32 cellular contexts compared by ENCODE assay signal in genomic region chr20:34567885-34568865, GRCh38. TPM values are rescaled to one million over a fixed set of nuclear protein-coding genes. Genes with fewer than 3 reads are reported as not detected.
DNase-seq lines count a peak whose midpoint lies in the region; ATAC-seq and TF ChIP-seq lines count a peak whose summit lies in the region.
"Had no signal": no experiment of that assay in that cellular context is flagged by ENCODE, and none has a peak within 500 bp of the region (broad histone marks: within the 10 kb centered on the region; RNA-seq: fewer than 3 reads in every experiment).

No MANE protein-coding gene starts in this region.

- intact Hi-C loops in cardiac septum (cut with DNase I) (no loop called here), left cardiac atrium (cut with DNase I) (no loop called here), lower lobe of right lung (cut with DNase I) (no loop called here), body of pancreas (cut with DNase I) (no loop called here)

- no peak for TF ChIP-seq POLR2A in body of pancreas (IDR thresholded peaks at IDR 0.05)

- H3K4me1 ChIP-seq in lower lobe of right lung = peaks cover 7% of the 10 kb centered on the region
- no peaks in the 10 kb centered on the region for H3K4me1 ChIP-seq in body of pancreas
- H3K4me1 ChIP-seq: adrenal gland, pancreas, SJCRH30, tibial artery had no signal

- no peak overlapping the region for H3K4me3 ChIP-seq in lower lobe of right lung
- no peak overlapping the region for H3K4me3 ChIP-seq in body of pancreas
- H3K4me3 ChIP-seq: adrenal gland, dorsolateral prefrontal cortex, GM12878, heart right ventricle, K562, lung, pancreas, SJCRH30, smooth muscle cell, tibial artery had no signal

- WGBS in body of pancreas, 2 donors = 89 to 92% methylated on average over 14 to 15 of the region's 15 CpGs

- H3K27me3 Mint-ChIP-seq in T-helper 17 cell = no peaks in the 10 kb centered on the region
- H3K27me3 Mint-ChIP-seq in stimulated activated naive B cell treated with anti-CD40 and anti-IgM and Interleukin-4, amounts not matched to agents 10 μg/mL and 1 μg/mL and 100 μg/mL, for 72 hours = no peaks in the 10 kb centered on the region
- no peaks in the 10 kb centered on the region for H3K27me3 Mint-ChIP-seq in activated T-cell treated with anti-CD3 and anti-CD28 coated beads, Interleukin-2, amount 50 U/mL, for 4 hours (ENCODE audit: low read depth)
- H3K27me3 Mint-ChIP-seq: activated CD4-positive, alpha-beta T cell treated with anti-CD3 and anti-CD28 coated beads for 36 hours; CD4-positive, alpha-beta T cell; natural killer cell treated with Interleukin-12 subunit alpha and Interleukin-12 subunit beta and Interleukin-15 and Interleukin-18, amount 100 ng/mL, for 72 hours had no signal

- ATAC-seq in left cardiac atrium = no peak
- no peak for ATAC-seq in T-helper 17 cell
- peak; percentile 44 for ATAC-seq in lower lobe of right lung
- ATAC-seq in stimulated activated naive B cell treated with anti-CD40 and anti-IgM and Interleukin-4, amounts not matched to agents 10 μg/mL and 1 μg/mL and 100 μg/mL, for 72 hours (replicated peaks) = no peak
- no peak for ATAC-seq in body of pancreas
- no peak for ATAC-seq in activated T-cell treated with anti-CD3 and anti-CD28 coated beads, Interleukin-2, amount 50 U/mL, for 4 hours
- ATAC-seq: activated CD4-positive, alpha-beta T cell treated with anti-CD3 and anti-CD28 coated beads for 36 hours; GM12878; HCT116; heart right ventricle; K562; natural killer cell treated with Interleukin-12 subunit alpha and Interleukin-12 subunit beta and Interleukin-15 and Interleukin-18, amount 100 ng/mL, for 72 hours; pancreas had no signal

- peaks cover 6% of the 10 kb centered on the region for H3K36me3 Mint-ChIP-seq in T-helper 17 cell (ENCODE audit: low read depth)
- peaks cover 30 to 40% of the 10 kb centered on the region in 2 donors for H3K36me3 Mint-ChIP-seq in stimulated activated naive B cell treated with anti-CD40 and anti-IgM and Interleukin-4, amounts not matched to agents 10 μg/mL and 1 μg/mL and 100 μg/mL, for 72 hours
- peaks cover 5% of the 10 kb centered on the region for H3K36me3 Mint-ChIP-seq in activated T-cell treated with anti-CD3 and anti-CD28 coated beads, Interleukin-2, amount 50 U/mL, for 4 hours (ENCODE audit: insufficient read depth)

- H3K27ac Mint-ChIP-seq in T-helper 17 cell = peak overlapping the region; percentile 14
- H3K27ac Mint-ChIP-seq in stimulated activated naive B cell treated with anti-CD40 and anti-IgM and Interleukin-4, amounts not matched to agents 10 μg/mL and 1 μg/mL and 100 μg/mL, for 72 hours = peak overlapping the region; percentile 51
- H3K27ac Mint-ChIP-seq: activated CD4-positive, alpha-beta T cell treated with anti-CD3 and anti-CD28 coated beads for 36 hours; CD4-positive, alpha-beta T cell; natural killer cell treated with Interleukin-12 subunit alpha and Interleukin-12 subunit beta and Interleukin-15 and Interleukin-18, amount 100 ng/mL, for 72 hours had no signal

- no peaks in the 10 kb centered on the region for H3K27me3 ChIP-seq in lower lobe of right lung (ENCODE audit: low read depth)
- no peaks in the 10 kb centered on the region for H3K27me3 ChIP-seq in body of pancreas
- H3K27me3 ChIP-seq: adrenal gland, dorsolateral prefrontal cortex, heart right ventricle, pancreas, SJCRH30, tibial artery had no signal

- H3K36me3 ChIP-seq in lower lobe of right lung = peaks cover 4% of the 10 kb centered on the region
- H3K36me3 ChIP-seq in body of pancreas (replicated peaks in 1 of 2; ENCODE audit: insufficient read depth in 1 of 2, low read depth in 2 of 2) = no peaks in the 10 kb centered on the region
- H3K36me3 ChIP-seq: adrenal gland, pancreas, SJCRH30 had no signal

- H3K4me1 Mint-ChIP-seq in T-helper 17 cell = peaks cover 13% of the 10 kb centered on the region
- peaks cover 11 to 18% of the 10 kb centered on the region in 2 donors for H3K4me1 Mint-ChIP-seq in stimulated activated naive B cell treated with anti-CD40 and anti-IgM and Interleukin-4, amounts not matched to agents 10 μg/mL and 1 μg/mL and 100 μg/mL, for 72 hours
- peaks cover 7% of the 10 kb centered on the region for H3K4me1 Mint-ChIP-seq in activated T-cell treated with anti-CD3 and anti-CD28 coated beads, Interleukin-2, amount 50 U/mL, for 4 hours (ENCODE audit: low read depth)

- DNase-seq in cardiac septum (ENCODE audit: low spot score) (peak; percentile 26), left cardiac atrium (no peak), T-helper 17 cell (no peak), lower lobe of right lung (no peak), body of pancreas (no peak), GM20000 (ENCODE audit: low spot score) (no peak)
- DNase-seq in stimulated activated naive B cell treated with anti-CD40 and anti-IgM and Interleukin-4, amounts not matched to agents 10 μg/mL and 1 μg/mL and 100 μg/mL, for 72 hours = no peak
- no peak for DNase-seq in activated T-cell treated with anti-CD3 and anti-CD28 coated beads, Interleukin-2, amount 50 U/mL, for 4 hours
- DNase-seq: activated CD4-positive, alpha-beta T cell treated with anti-CD3 and anti-CD28 coated beads for 36 hours; activated gamma-delta T cell; adrenal gland; AML-193; CD4-positive, alpha-beta T cell; DMS 273 treated with DMSO at 0.1 percent for 48 hours; dorsolateral prefrontal cortex; heart right ventricle; NCI-H1092; NCI-H1694; NCI-H446 treated with DMSO at 0.1 percent for 48 hours; NCI-H774; pancreas; SJCRH30; stimulated activated CD4-positive, alpha-beta T cell treated with anti-CD3 and anti-CD28 coated beads, Interleukin-1b, Interleukin-23, amount 100 ng/mL, for 48 hours; SW 1271; T-helper 9 cell had no signal

- H3K27ac ChIP-seq in lower lobe of right lung = peak overlapping the region; percentile 72
- no peak overlapping the region for H3K27ac ChIP-seq in body of pancreas
- H3K27ac ChIP-seq: adrenal gland, heart right ventricle, pancreas, SJCRH30, tibial artery had no signal

- no peak overlapping the region for H3K4me3 Mint-ChIP-seq in T-helper 17 cell
- H3K4me3 Mint-ChIP-seq in stimulated activated naive B cell treated with anti-CD40 and anti-IgM and Interleukin-4, amounts not matched to agents 10 μg/mL and 1 μg/mL and 100 μg/mL, for 72 hours = no peak overlapping the region
- H3K4me3 Mint-ChIP-seq in activated T-cell treated with anti-CD3 and anti-CD28 coated beads, Interleukin-2, amount 50 U/mL, for 4 hours = no peak overlapping the region
- H3K4me3 Mint-ChIP-seq: activated CD4-positive, alpha-beta T cell treated with anti-CD3 and anti-CD28 coated beads for 36 hours; CD4-positive, alpha-beta T cell; natural killer cell treated with Interleukin-12 subunit alpha and Interleukin-12 subunit beta and Interleukin-15 and Interleukin-18, amount 100 ng/mL, for 72 hours had no signal

- no peaks in the 10 kb centered on the region for H3K9me3 ChIP-seq in T-helper 17 cell (ENCODE audit: control insufficient read depth, low read length, poor library complexity, severe bottlenecking)
- H3K9me3 ChIP-seq in lower lobe of right lung = no peaks in the 10 kb centered on the region
- no peaks in the 10 kb centered on the region for H3K9me3 ChIP-seq in body of pancreas
- H3K9me3 ChIP-seq: adrenal gland, heart right ventricle, pancreas, SJCRH30, tibial artery had no signal

- no peaks in the 10 kb centered on the region for H3K9me3 Mint-ChIP-seq in stimulated activated naive B cell treated with anti-CD40 and anti-IgM and Interleukin-4, amounts not matched to agents 10 μg/mL and 1 μg/mL and 100 μg/mL, for 72 hours
- no peaks in the 10 kb centered on the region for H3K9me3 Mint-ChIP-seq in activated T-cell treated with anti-CD3 and anti-CD28 coated beads, Interleukin-2, amount 50 U/mL, for 4 hours
- H3K9me3 Mint-ChIP-seq: CD4-positive, alpha-beta T cell; natural killer cell treated with Interleukin-12 subunit alpha and Interleukin-12 subunit beta and Interleukin-15 and Interleukin-18, amount 100 ng/mL, for 72 hours had no signal

- TF ChIP-seq CTCF in lower lobe of right lung (IDR thresholded peaks at IDR 0.05) = no peak
- TF ChIP-seq CTCF in body of pancreas (IDR thresholded peaks at IDR 0.05) = no peak
- no peak for TF ChIP-seq CTCF in GM20000 (IDR thresholded peaks at IDR 0.05; ENCODE audit: extremely low read depth, missing control alignments)

RNA-seq across cellular contexts. Expression of gene MAP1LC3A, which starts 9.7 kb away (rescaled TPM):
- 61.0 TPM for total RNA-seq in cardiac septum
- 10 to 100 TPM; 76.7 to 85.7 TPM for total RNA-seq in left cardiac atrium
- 10 to 100 TPM; 11.7 to 13.7 TPM for total RNA-seq in T-helper 17 cell
- 51.6 TPM for total RNA-seq in lower lobe of right lung
- total RNA-seq in body of pancreas = 10 to 100 TPM; 22.4 to 37.6 TPM
- 1 to 10 TPM in 2 of 3 donors, under 1 TPM in 1; 0.55 to 1.3 (median 1.2) TPM for total RNA-seq in activated T-cell treated with anti-CD3 and anti-CD28 coated beads, Interleukin-2, amount 50 U/mL, for 4 hours

RNA-seq across cellular contexts. Expression of gene DYNLRB1, which starts 52.0 kb away (rescaled TPM):
- total RNA-seq in cardiac septum = 157 TPM
- total RNA-seq in left cardiac atrium = 100 to 1,000 TPM; 138 to 141 TPM
- 10 to 100 TPM; 52.8 to 62.0 TPM for total RNA-seq in T-helper 17 cell
- total RNA-seq in lower lobe of right lung = 161 TPM
- 10 to 100 TPM; 58.9 to 64.3 TPM for total RNA-seq in body of pancreas
- total RNA-seq in activated T-cell treated with anti-CD3 and anti-CD28 coated beads, Interleukin-2, amount 50 U/mL, for 4 hours = 100 to 1,000 TPM; 103 to 116 (median 112) TPM

Comparison
In these comparisons a context has a peak if more than half of its experiments do, and no peak if none do; other contexts are left out.
1. ATAC-seq: peak in lower lobe of right lung (2 of 2); none in left cardiac atrium (0 of 2), T-helper 17 cell (single experiment), stimulated activated naive B cell treated with anti-CD40 and anti-IgM and Interleukin-4, amounts not matched to agents 10 μg/mL and 1 μg/mL and 100 μg/mL, for 72 hours (0 of 2), body of pancreas (single experiment) and activated T-cell treated with anti-CD3 and anti-CD28 coated beads, Interleukin-2, amount 50 U/mL, for 4 hours (0 of 2).
2. RNA of gene MAP1LC3A, which starts 9.7 kb away (total RNA-seq): 76.7 to 85.7 TPM in left cardiac atrium, 61.0 TPM in cardiac septum (single experiment), 51.6 TPM in lower lobe of right lung (single experiment), 22.4 to 37.6 TPM in body of pancreas and 11.7 to 13.7 TPM in T-helper 17 cell; 0.55 to 1.3 TPM in activated T-cell treated with anti-CD3 and anti-CD28 coated beads, Interleukin-2, amount 50 U/mL, for 4 hours; every median in the first group is over 4 times any median in the second.